8 cellular contexts compared by ENCODE assay signal in the genomic region with DNA sequence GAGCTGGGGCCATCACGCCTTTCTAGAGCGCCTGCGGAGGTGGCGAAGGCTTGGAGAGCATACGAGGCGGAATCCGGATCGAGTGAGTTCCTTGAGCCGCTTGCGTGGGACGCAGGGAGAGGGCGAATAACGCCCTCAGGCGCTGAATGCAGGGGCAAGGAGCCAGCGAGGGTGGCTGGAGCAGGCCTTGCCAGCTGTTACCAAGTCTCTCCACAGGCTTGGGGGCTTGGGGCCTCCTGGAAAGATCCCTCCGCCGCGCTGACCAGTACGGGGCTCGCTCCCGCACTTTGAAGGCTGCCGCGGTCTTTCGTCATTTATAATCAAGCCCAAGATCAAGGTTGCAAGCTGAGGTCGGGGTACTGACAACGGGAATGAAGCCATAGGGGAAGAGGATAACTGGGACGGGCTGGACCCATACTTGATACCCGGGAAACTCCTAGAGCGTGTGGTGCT. TPM values are rescaled to one million over a fixed set of nuclear protein-coding genes. Genes with fewer than 3 reads are reported as not detected.
DNase-seq lines count a peak whose midpoint lies in the region; ATAC-seq and TF ChIP-seq lines count a peak whose summit lies in the region.

No MANE protein-coding gene starts in this region.

- H3T11ph ChIP-seq in H9 (ENCODE audit: low read length): no peak overlapping the region

- peaks cover 7% of the 10 kb centered on the region; the same call in 1 of the 2 replicates for H3K4me1 ChIP-seq in H9 (ENCODE audit: insufficient read depth, low read length)
- H3K4me1 ChIP-seq in hepatocyte (ENCODE audit: insufficient read depth): peaks cover 6% of the 10 kb centered on the region
- H3K4me1 ChIP-seq in rectal smooth muscle tissue (ENCODE audit: control insufficient read depth, insufficient read depth, low read length): peaks cover 4% of the 10 kb centered on the region

- no peak overlapping the region for H3K14ac ChIP-seq in H9 (ENCODE audit: insufficient read depth, low read length)

- peaks cover 58 to 70% of the 10 kb centered on the region in 2 experiments for H3K4me1 Mint-ChIP-seq in H9

- H3K9me2 ChIP-seq in hepatocyte (replicated peaks; ENCODE audit: insufficient read depth): no peaks in the 10 kb centered on the region

- H3K23ac ChIP-seq in H9 (ENCODE audit: insufficient read length, low read depth, low read length): no peak overlapping the region

- no peak overlapping the region for H3K56ac ChIP-seq in H9 (ENCODE audit: insufficient read length, low read depth, low read length)

- H3K4ac ChIP-seq in H9 (ENCODE audit: low read depth, low read length): no peak overlapping the region

- no peaks in the 10 kb centered on the region for H3K79me1 ChIP-seq in H9 (ENCODE audit: insufficient read depth, low read depth, low read length, poor library complexity, severe bottlenecking)

- DNase-seq in H9 (peak; percentile 75), hepatocyte (ENCODE audit: low spot score) (peak; percentile 71), NCI-H2029 (lab: John Stamatoyannopoulos, UW) (no peak)
- DNase-seq in activated CD4-positive, CD25-positive, alpha-beta regulatory T cell (lab: John Stamatoyannopoulos, UW): no peak

- H3K4me2 ChIP-seq in H9 (ENCODE audit: insufficient read depth, insufficient read length, low read length): peak overlapping the region; percentile 73
- peak overlapping the region; percentile 86 for H3K4me2 ChIP-seq in hepatocyte

- no peak overlapping the region for H4K91ac ChIP-seq in H9 (ENCODE audit: insufficient read length, low read depth, low read length)

- peaks cover 2 to 5% of the 10 kb centered on the region in 2 experiments; a peak in 2 of 5 replicates for H3K9me3 Mint-ChIP-seq in H9

- no peak overlapping the region for H2BK20ac ChIP-seq in H9 (ENCODE audit: low read depth, low read length, poor library complexity, severe bottlenecking)

- H3K4me3 Mint-ChIP-seq in H9: peak overlapping the region; percentile 72 to 95

- no peaks in the 10 kb centered on the region for H3K36me3 ChIP-seq in hepatocyte (replicated peaks; ENCODE audit: insufficient read depth, low read depth)
- H3K36me3 ChIP-seq in rectal smooth muscle tissue (ENCODE audit: control insufficient read depth, insufficient read depth, low read length): no peaks in the 10 kb centered on the region

- H3K36me3 Mint-ChIP-seq in H9 (ENCODE audit: insufficient read depth in 1 of 3, low read depth in 3 of 3): no peaks in the 10 kb centered on the region

- H3K79me2 ChIP-seq in H9 (ENCODE audit: insufficient read depth, low read length) (no peaks in the 10 kb centered on the region), hepatocyte (peaks cover 38% of the 10 kb centered on the region)

- no peak for ATAC-seq in HG03175 (IDR thresholded peaks at IDR 0.05; ENCODE audit: unreplicated experiment)
- ATAC-seq in GM21786 (IDR thresholded peaks at IDR 0.05; ENCODE audit: unreplicated experiment): no peak

- H2BK120ac ChIP-seq in H9 (ENCODE audit: low read depth, low read length, poor library complexity, severe bottlenecking): no peak overlapping the region

- WGBS in H9 (ENCODE audit: extremely low coverage, insufficient read length, low lambda C conversion rate): no CpG with 5 or more reads among the region's 29 CpGs
- WGBS in hepatocyte (ENCODE audit: low lambda C conversion rate, missing lambda C conversion rate): 0% methylated on average over 21 of the region's 29 CpGs

- no peak overlapping the region for H3K18ac ChIP-seq in H9 (ENCODE audit: insufficient read length, low read depth, low read length)

- H2AFZ ChIP-seq in H9 (ENCODE audit: low read length): no peak overlapping the region
- peak overlapping the region; percentile 95 for H2AFZ ChIP-seq in hepatocyte

- peaks cover 86% of the 10 kb centered on the region for H3K27me3 Mint-ChIP-seq in H9 (ENCODE audit: low read depth)

- H3K9ac ChIP-seq in H9 (ENCODE audit: extremely low read depth, insufficient read length, low read length) (no peak overlapping the region), rectal smooth muscle tissue (ENCODE audit: low read length) (no peak overlapping the region)

- no peaks in the 10 kb centered on the region for H3K9me3 ChIP-seq in H9 (ENCODE audit: control insufficient read depth, low read depth, low read length)
- H3K9me3 ChIP-seq in hepatocyte (ENCODE audit: low read depth): no peaks in the 10 kb centered on the region

- no peak overlapping the region for H2BK5ac ChIP-seq in H9 (ENCODE audit: insufficient read length, low read length)

- H3K27ac Mint-ChIP-seq in H9: no peak overlapping the region; a peak in 1 of 7 replicates

- H3K27ac ChIP-seq in H9 (ENCODE audit: insufficient read length, low read depth, low read length) (no peak overlapping the region), angular gyrus (ENCODE audit: low read depth, low read length) (peak overlapping the region; percentile 77), hepatocyte (peak overlapping the region; percentile 85), rectal smooth muscle tissue (ENCODE audit: low read depth, low read length) (peak overlapping the region; percentile 6)

- TF ChIP-seq CTCF in H9 (conservative IDR thresholded peaks at IDR 0.05) (no peak), hepatocyte (IDR thresholded peaks at IDR 0.05; ENCODE audit: poor library complexity) (no peak)

- no peak overlapping the region for H4K5ac ChIP-seq in H9 (ENCODE audit: insufficient read length, low read depth, low read length)

- no peak overlapping the region for H2BK15ac ChIP-seq in H9 (ENCODE audit: low read depth, low read length)

- H2BK12ac ChIP-seq in H9 (ENCODE audit: insufficient read length, low read depth, low read length): no peak overlapping the region

- no peak overlapping the region for H4K8ac ChIP-seq in H9 (replicated peaks; ENCODE audit: insufficient read length, low read depth, low read length)

- H3K27me3 ChIP-seq in H9 (ENCODE audit: insufficient read depth, low read length) (peaks cover 56% of the 10 kb centered on the region), hepatocyte (peaks cover 12% of the 10 kb centered on the region), rectal smooth muscle tissue (ENCODE audit: control insufficient read depth, insufficient read depth, low read length) (peaks cover 4% of the 10 kb centered on the region)

- H3K4me3 ChIP-seq in hepatocyte: peak overlapping the region; percentile 71
- peak overlapping the region; percentile 72 for H3K4me3 ChIP-seq in rectal smooth muscle tissue (ENCODE audit: low read length)

- no peak overlapping the region for H2AK5ac ChIP-seq in H9 (ENCODE audit: insufficient read length, low read length)

- H4K20me1 ChIP-seq in H9 (ENCODE audit: control insufficient read depth, insufficient read depth, insufficient read length) (no peaks in the 10 kb centered on the region), hepatocyte (ENCODE audit: insufficient read depth, poor library complexity, severe bottlenecking) (no peaks in the 10 kb centered on the region)

- peaks cover 53% of the 10 kb centered on the region for H3K23me2 ChIP-seq in H9 (ENCODE audit: insufficient read length, low read depth, low read length, poor library complexity, severe bottlenecking)

RNA-seq across cellular contexts. Expression of a gene that starts 1.2 kb away (rescaled TPM):
- total RNA-seq in H9 (2021): 2.8 and 3.3 TPM in 2 replicates
- 42.3 and 48.0 TPM in 2 replicates for total RNA-seq in hepatocyte
- polyA plus RNA-seq in hepatocyte: 31.3 and 32.9 TPM in 2 replicates

Comparison
In these comparisons a context has a peak if more than half of its experiments do, and no peak if none do; other contexts are left out.
1. DNase-seq: peak in H9 (single experiment) and hepatocyte (single experiment); none in activated CD4-positive, CD25-positive, alpha-beta regulatory T cell (0 of 4) and NCI-H2029 (single experiment).
2. RNA of a gene that starts 1.2 kb away (total RNA-seq): 42.3 to 48.0 TPM in hepatocyte; 2.8 to 3.3 TPM in H9; every median in the first group is over 10 times any median in the second.